13 cellular contexts compared by ENCODE assay signal in genomic region chr18:76708727-76709353, GRCh38.
A peak's percentile ranks its signal among the peaks of the same experiment; 100 is the strongest.
DNase-seq lines count a peak whose midpoint lies in the region; ATAC-seq, FAIRE-seq and TF ChIP-seq lines count a peak whose summit lies in the region.
"Had no signal": no experiment of that assay in that cellular context is flagged by ENCODE, and none has a peak within 500 bp of the region (broad histone marks: within the 10 kb centered on the region; RNA-seq: fewer than 3 reads in every experiment).

No MANE protein-coding gene starts in this region.

- H3K9me3 Mint-ChIP-seq in WTC11, result no peaks in the 10 kb centered on the region
- no peaks in the 10 kb centered on the region for H3K9me3 Mint-ChIP-seq in activated T-helper 17 cell treated with anti-CD3 and anti-CD28 coated beads, Interleukin-2, amount 50 U/mL, for 72 hours

- H3K23ac ChIP-seq in neuronal stem cell (ENCODE audit: low read depth, low read length, poor library complexity), result no peak overlapping the region

- FAIRE-seq in HepG2 (lab: Jason Lieb, UNC), result no peak
- no peak for FAIRE-seq in GM19239 (lab: Jason Lieb, UNC)
- FAIRE-seq: A204.1 had no signal

- TF ChIP-seq CTCF in HepG2 (CRISPR knock-in tag; IDR thresholded peaks at IDR 0.05) (no peak), right lobe of liver (IDR thresholded peaks at IDR 0.05) (no peak), WTC11 (IDR thresholded peaks at IDR 0.05) (no peak), vagina (IDR thresholded peaks at IDR 0.05) (no peak)

- H3K79me1 ChIP-seq in neuronal stem cell (ENCODE audit: low read depth, low read length), result no peaks in the 10 kb centered on the region

- no peak overlapping the region for H3K27ac Mint-ChIP-seq in WTC11
- no peak overlapping the region for H3K27ac Mint-ChIP-seq in activated T-helper 17 cell treated with anti-CD3 and anti-CD28 coated beads, Interleukin-2, amount 50 U/mL, for 72 hours

- H4K8ac ChIP-seq in neuronal stem cell (ENCODE audit: low read depth, low read length), result no peak overlapping the region

- H2BK15ac ChIP-seq in neuronal stem cell (ENCODE audit: low read length), result peak overlapping the region; percentile 52

- intact Hi-C loops in HepG2 (cut with micrococcal nuclease; ENCODE audit: unreplicated experiment) (loop anchor here (1.0 kb wide), 1 partner anchor 310 kb away; no protein-coding TSS in a partner anchor), right lobe of liver (cut with DNase I) (no loop called here), vagina (cut with DNase I) (no loop called here)

- no peak overlapping the region for H3K9ac ChIP-seq in HepG2 (ENCODE audit: insufficient read depth, low read depth, low read length)
- no peak overlapping the region for H3K9ac ChIP-seq in neuronal stem cell (ENCODE audit: low read depth, low read length, poor library complexity)

- H3K9me3 ChIP-seq in HepG2 (ENCODE audit: low read length) (no peaks in the 10 kb centered on the region), right lobe of liver (no peaks in the 10 kb centered on the region), neuronal stem cell (replicated peaks in 1 of 2; ENCODE audit: control insufficient read depth in 2 of 2, insufficient read depth in 1 of 2, low read depth in 1 of 2, low read length in 2 of 2) (no peaks in the 10 kb centered on the region), vagina (no peaks in the 10 kb centered on the region)

- no peaks in the 10 kb centered on the region; the same call in 1 of the 2 replicates for H3K36me3 Mint-ChIP-seq in WTC11
- no peaks in the 10 kb centered on the region for H3K36me3 Mint-ChIP-seq in activated T-helper 17 cell treated with anti-CD3 and anti-CD28 coated beads, Interleukin-2, amount 50 U/mL, for 72 hours (ENCODE audit: low read depth)

- BruUV-seq in HepG2 (replicated peaks; lab: Mats Ljungman, UMichigan), result no TSS peak

- POLR2A ChIA-PET in HepG2 (lab: Yijun Ruan, JAX), result no interaction called here
- POLR2A ChIA-PET in WTC11 (lab: Charles Lee), result no interaction called here

- no peak overlapping the region for H3K4me3 Mint-ChIP-seq in WTC11
- H3K4me3 Mint-ChIP-seq in activated T-helper 17 cell treated with anti-CD3 and anti-CD28 coated beads, Interleukin-2, amount 50 U/mL, for 72 hours, result no peak overlapping the region

- no peaks in the 10 kb centered on the region for H4K20me1 ChIP-seq in HepG2 (ENCODE audit: insufficient read depth, low read length)

- H3K4me2 ChIP-seq in HepG2 (ENCODE audit: low read depth, low read length), result no peak overlapping the region
- H3K4me2 ChIP-seq in neuronal stem cell (ENCODE audit: insufficient read depth, low read length, poor library complexity, severe bottlenecking), result no peak overlapping the region

- no peak overlapping the region for H3K27ac ChIP-seq in HepG2 (ENCODE audit: extremely low read length, insufficient read depth, low read length)
- no peak overlapping the region for H3K27ac ChIP-seq in right lobe of liver
- H3K27ac ChIP-seq in neuronal stem cell (replicated peaks; ENCODE audit: low read length), result no peak overlapping the region
- peak overlapping the region; percentile 78 for H3K27ac ChIP-seq in vagina
- H3K27ac ChIP-seq: C4-2B had no signal

- CTCF ChIA-PET in HepG2 (lab: Yijun Ruan, JAX; ENCODE audit: low intra/inter-chr PET ratio, low total read pairs), result interaction anchor here (0.8 to 1.6 kb wide), 2 partner anchors 310 kb away, joined by 3 to 15 read pairs; no protein-coding TSS in a partner anchor
- CTCF ChIA-PET in WTC11 (lab: Charles Lee), result interaction anchor here (0.5 to 2.5 kb wide), 22 partner anchors 9 to 712 kb away, joined by 3 to 31 read pairs (median 5); no protein-coding TSS in a partner anchor

- H3K79me2 ChIP-seq in HepG2 (ENCODE audit: insufficient read depth, low read length), result no peaks in the 10 kb centered on the region

- H3K4me1 ChIP-seq in HepG2 (ENCODE audit: insufficient read depth, low read length) (no peaks in the 10 kb centered on the region), right lobe of liver (no peaks in the 10 kb centered on the region), neuronal stem cell (ENCODE audit: control insufficient read depth in 2 of 2, insufficient read depth in 1 of 2, low read depth in 1 of 2, low read length in 2 of 2) (peaks cover 0 to 1% of the 10 kb centered on the region in 2 donors), vagina (peaks cover 4% of the 10 kb centered on the region)

- 73% methylated on average over 14 of the region's 25 CpGs for WGBS in HepG2 (ENCODE audit: low lambda C conversion rate)
- WGBS in right lobe of liver (ENCODE audit: insufficient coverage, low coverage, low lambda C conversion rate, missing lambda C conversion rate), result 91% methylated on average over 12 of the region's 25 CpGs
- WGBS in neuronal stem cell (ENCODE audit: extremely low coverage in 2 of 2, insufficient read length in 2 of 2, insufficient replicate concordance in 1 of 2), 2 donors, result no CpG with 5 or more reads among the region's 25 CpGs

- no peak for TF ChIP-seq EP300 in HepG2 (IDR thresholded peaks at IDR 0.05; ENCODE audit: low read depth in 2 of 2, low read length in 2 of 2)
- TF ChIP-seq EP300 in HepG2 (CRISPR knock-in tag; IDR thresholded peaks at IDR 0.05; ENCODE audit: borderline replicate concordance), result no peak

- H3K27me3 ChIP-seq in HepG2 (ENCODE audit: control insufficient read depth in 1 of 2, insufficient read depth in 2 of 2, low read length in 2 of 2), result peaks cover 4 to 43% of the 10 kb centered on the region in 2 experiments
- H3K27me3 ChIP-seq in right lobe of liver, result no peaks in the 10 kb centered on the region
- H3K27me3 ChIP-seq in neuronal stem cell (ENCODE audit: control insufficient read depth in 3 of 3, insufficient read depth in 3 of 3, low read depth in 1 of 3, low read length in 3 of 3), result no peaks in the 10 kb centered on the region
- H3K27me3 ChIP-seq in vagina, result no peaks in the 10 kb centered on the region

- ATAC-seq in HepG2, result no peak
- ATAC-seq in right lobe of liver, result no peak
- no peak for ATAC-seq in WTC11
- no peak for ATAC-seq in activated T-helper 17 cell treated with anti-CD3 and anti-CD28 coated beads, Interleukin-2, amount 50 U/mL, for 72 hours (replicated peaks)

- no peak overlapping the region for H4K91ac ChIP-seq in neuronal stem cell (ENCODE audit: low read depth, low read length, poor library complexity)

- no peak overlapping the region for H3K14ac ChIP-seq in neuronal stem cell (ENCODE audit: low read length)

- in situ Hi-C loops in HepG2 (cut with HindIII; ENCODE audit: extremely low pct_ligation_motif_present, low pct_unique_long_range_greater_than_20kb), result no loop called here

- no peak for DNase-seq in HepG2 (ENCODE audit: low spot score)
- no peak for DNase-seq in right lobe of liver
- no peak for DNase-seq in WTC11 (ENCODE audit: low spot score)
- DNase-seq in neuronal stem cell (ENCODE audit: low spot score), result no peak
- no peak for DNase-seq in vagina (ENCODE audit: extremely low spot score in 2 of 2)
- DNase-seq in GM19239 (ENCODE audit: insufficient read length, low spot score), result no peak
- no peak for DNase-seq in dermis blood vessel endothelial cell
- DNase-seq: DMS79, PC-3, Right ventricle myocardium superior had no signal

- H2BK12ac ChIP-seq in neuronal stem cell (ENCODE audit: low read length), result no peak overlapping the region

- no peak overlapping the region for H3K18ac ChIP-seq in neuronal stem cell (ENCODE audit: low read length)

- H3K36me3 ChIP-seq in HepG2 (replicated peaks in 1 of 2; ENCODE audit: control insufficient read depth in 1 of 2, insufficient read depth in 2 of 2, low read length in 2 of 2) (no peaks in the 10 kb centered on the region), right lobe of liver (no peaks in the 10 kb centered on the region), neuronal stem cell (replicated peaks in 1 of 2; ENCODE audit: control insufficient read depth in 2 of 2, insufficient read depth in 2 of 2, low read length in 2 of 2) (no peaks in the 10 kb centered on the region), vagina (no peaks in the 10 kb centered on the region)

- no peak overlapping the region for H2AFZ ChIP-seq in HepG2 (ENCODE audit: low read length)
- peak overlapping the region; percentile 87 for H2AFZ ChIP-seq in neuronal stem cell (ENCODE audit: low read length)

- H3K4me3 ChIP-seq in HepG2 (replicated peaks in 1 of 3; ENCODE audit: insufficient read depth in 1 of 3, low read depth in 2 of 3, low read length in 3 of 3), result no peak overlapping the region
- H3K4me3 ChIP-seq in right lobe of liver, result no peak overlapping the region
- H3K4me3 ChIP-seq in neuronal stem cell (ENCODE audit: low read length in 2 of 2), result peak overlapping the region in 1 of 2 donors; percentile 9
- no peak overlapping the region for H3K4me3 ChIP-seq in vagina

- peaks cover 11% of the 10 kb centered on the region; the same call in 1 of the 2 replicates for H3K4me1 Mint-ChIP-seq in WTC11
- H3K4me1 Mint-ChIP-seq in activated T-helper 17 cell treated with anti-CD3 and anti-CD28 coated beads, Interleukin-2, amount 50 U/mL, for 72 hours, result no peaks in the 10 kb centered on the region

- H2BK5ac ChIP-seq in neuronal stem cell (ENCODE audit: low read length), result no peak overlapping the region

- no peak overlapping the region for H2AK5ac ChIP-seq in neuronal stem cell (ENCODE audit: low read depth, low read length)

- no peak for TF ChIP-seq RAD21 in HepG2 (CRISPR knock-in tag; IDR thresholded peaks at IDR 0.05)

- no peak overlapping the region for H2BK120ac ChIP-seq in neuronal stem cell (ENCODE audit: low read depth, low read length)

- TF ChIP-seq POLR2A in HepG2 (IDR thresholded peaks at IDR 0.05; ENCODE audit: insufficient read depth in 1 of 2, low read depth in 2 of 2, low read length in 2 of 2) (no peak), right lobe of liver (IDR thresholded peaks at IDR 0.05) (no peak), vagina (IDR thresholded peaks at IDR 0.05) (no peak)

- H3K27me3 Mint-ChIP-seq in WTC11 (ENCODE audit: low read depth), result no peaks in the 10 kb centered on the region; the same call in 1 of the 2 replicates
- no peaks in the 10 kb centered on the region for H3K27me3 Mint-ChIP-seq in activated T-helper 17 cell treated with anti-CD3 and anti-CD28 coated beads, Interleukin-2, amount 50 U/mL, for 72 hours

- peak overlapping the region; percentile 17 for H3K4ac ChIP-seq in neuronal stem cell (ENCODE audit: low read length)

TF ChIP-seq in HepG2, 621 proteins besides CTCF, POLR2A, EP300 and RAD21 (continues in another document):
- peak; percentile 71; the same call in 1 of the 2 replicates for TF ChIP-seq RAD51 (IDR thresholded peaks at IDR 0.05; ENCODE audit: borderline replicate concordance)

TF ChIP-seq in WTC11, 78 proteins besides CTCF, POLR2A, EP300 and RAD21 (continues in another document):
- TF ChIP-seq USF1 (CRISPR knock-in tag; IDR thresholded peaks at IDR 0.05), result 0 out of 2 replicates have a peak, but pooled peaks have one; percentile 60
- TF ChIP-seq NR2C2 (CRISPR knock-in tag; IDR thresholded peaks at IDR 0.05), result no peak
